ENCODE assay signal across 16 cellular contexts in the genomic region with DNA sequence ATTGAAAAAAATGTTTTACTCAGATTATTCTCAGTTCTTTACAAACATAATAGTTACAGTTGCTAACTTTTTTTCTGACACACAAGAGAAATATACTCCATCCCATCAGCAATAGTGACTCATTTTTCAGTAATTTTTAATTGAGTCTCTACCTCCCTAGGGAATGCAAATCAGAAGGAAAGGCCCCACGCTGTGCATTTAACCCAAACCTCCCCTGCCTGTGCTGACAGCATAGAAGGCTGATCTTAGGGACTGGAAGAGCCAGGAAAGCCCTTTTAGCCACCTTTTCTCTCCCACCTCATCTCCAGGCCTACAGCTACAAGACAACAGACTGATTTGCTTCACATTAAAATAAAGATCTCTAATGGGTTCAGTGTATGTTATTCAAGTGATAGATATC. TPM values are rescaled to one million over a fixed set of nuclear protein-coding genes. Genes with fewer than 3 reads are reported as not detected.
A peak's percentile ranks its signal among the peaks of the same experiment; 100 is the strongest.
DNase-seq lines count a peak whose midpoint lies in the region; ATAC-seq and TF ChIP-seq lines count a peak whose summit lies in the region.
"Had no signal": no experiment of that assay in that cellular context is flagged by ENCODE, and none has a peak within 500 bp of the region (broad histone marks: within the 10 kb centered on the region; RNA-seq: fewer than 3 reads in every experiment).

No MANE protein-coding gene starts in this region.

- H3K36me3 ChIP-seq in GM23248 (ENCODE audit: low read depth) (no peaks in the 10 kb centered on the region), SK-N-MC (ENCODE audit: insufficient read depth, low read length) (no peaks in the 10 kb centered on the region), heart left ventricle (no peaks in the 10 kb centered on the region)
- H3K36me3 ChIP-seq: sigmoid colon, SJCRH30, uterus had no signal

- H3K4me1 ChIP-seq in GM23248 (ENCODE audit: insufficient read depth) (peaks cover 18% of the 10 kb centered on the region), heart left ventricle (peaks cover 0 to 5% (median 0%) of the 10 kb centered on the region in 12 donors)
- H3K4me1 ChIP-seq: SJCRH30, uterus had no signal

- H3K4me3 ChIP-seq in GM23248 (no peak overlapping the region), SK-N-MC (no peak overlapping the region), fibroblast of pulmonary artery (replicated peaks; ENCODE audit: low read depth, low read length) (no peak overlapping the region), heart left ventricle (no peak overlapping the region)
- H3K4me3 ChIP-seq: hepatocyte, sigmoid colon, SJCRH30, uterus had no signal

- H3K9me2 ChIP-seq in GM23248 (ENCODE audit: insufficient read depth), result no peaks in the 10 kb centered on the region

- H3K9me3 ChIP-seq in GM23248 (ENCODE audit: low read depth) (no peaks in the 10 kb centered on the region), SK-N-MC (ENCODE audit: low read depth, low read length) (no peaks in the 10 kb centered on the region), heart left ventricle (no peaks in the 10 kb centered on the region)
- H3K9me3 ChIP-seq: sigmoid colon, SJCRH30, uterus had no signal

- H3K4me2 ChIP-seq in GM23248 (ENCODE audit: unreplicated experiment), result peak overlapping the region; percentile 57
- H3K4me2 ChIP-seq: hepatocyte had no signal

- 0% methylated on average over 1 of the region's 1 CpG for WGBS in GM23248 (ENCODE audit: low coverage in 1 of 2, low lambda C conversion rate in 2 of 2, missing lambda C conversion rate in 2 of 2), 2 experiments
- 28 to 42% (median 35%) methylated on average over 1 of the region's 1 CpG for WGBS in heart left ventricle, 4 donors

- no peaks in the 10 kb centered on the region for H3K36me3 Mint-ChIP-seq in stimulated activated naive B cell treated with anti-CD40 and anti-IgM and Interleukin-4, amounts not matched to agents 10 μg/mL and 1 μg/mL and 100 μg/mL, for 72 hours

- H3K27ac Mint-ChIP-seq in stimulated activated naive B cell treated with anti-CD40 and anti-IgM and Interleukin-4, amounts not matched to agents 10 μg/mL and 1 μg/mL and 100 μg/mL, for 72 hours, result no peak overlapping the region
- H3K27ac Mint-ChIP-seq: dendritic cell treated with granulocyte-macrophage colony-stimulating factor and Interleukin-4, amounts not matched to agents 40 ng/mL and 50 ng/mL, for 4 days had no signal

- H3K27ac ChIP-seq in GM23248 (peak overlapping the region; percentile 84), SK-N-MC (no peak overlapping the region), heart left ventricle (no peak overlapping the region)
- H3K27ac ChIP-seq: hepatocyte, sigmoid colon, SJCRH30, uterus had no signal

- ATAC-seq in stimulated activated naive B cell treated with anti-CD40 and anti-IgM and Interleukin-4, amounts not matched to agents 10 μg/mL and 1 μg/mL and 100 μg/mL, for 72 hours (replicated peaks), result peak; percentile 59 to 63
- ATAC-seq in heart left ventricle, result no peak

- no peaks in the 10 kb centered on the region; the same call in 1 of the 2 replicates for H3F3A ChIP-seq in GM23248 (ENCODE audit: insufficient read depth)

- H2AFZ ChIP-seq in GM23248, result 0 out of 2 replicates have a peak overlapping the region, but pooled peaks have one; percentile 19
- H2AFZ ChIP-seq: hepatocyte had no signal

- H4K20me1 ChIP-seq in GM23248 (ENCODE audit: insufficient read depth), result no peaks in the 10 kb centered on the region

- in situ Hi-C loops in GM23248 (cut with MboI), result no loop called here

- H3K4me1 Mint-ChIP-seq in stimulated activated naive B cell treated with anti-CD40 and anti-IgM and Interleukin-4, amounts not matched to agents 10 μg/mL and 1 μg/mL and 100 μg/mL, for 72 hours, result peaks cover 18 to 19% of the 10 kb centered on the region in 2 donors

- H3K9me3 Mint-ChIP-seq in stimulated activated naive B cell treated with anti-CD40 and anti-IgM and Interleukin-4, amounts not matched to agents 10 μg/mL and 1 μg/mL and 100 μg/mL, for 72 hours, result peaks cover 0 to 2% of the 10 kb centered on the region in 2 donors
- H3K9me3 Mint-ChIP-seq: dendritic cell treated with granulocyte-macrophage colony-stimulating factor and Interleukin-4, amounts not matched to agents 40 ng/mL and 50 ng/mL, for 4 days had no signal

- TF ChIP-seq CTCF in fibroblast of pulmonary artery (IDR thresholded peaks at IDR 0.05; ENCODE audit: low read length, missing control alignments) (no peak), GM10266 (IDR thresholded peaks at IDR 0.05; ENCODE audit: control insufficient read depth, insufficient read depth, low read depth, missing control alignments) (no peak), heart left ventricle (IDR thresholded peaks at IDR 0.05) (no peak)

- H3K9ac ChIP-seq in GM23248, result peak overlapping the region; percentile 71
- H3K9ac ChIP-seq in SK-N-MC (ENCODE audit: insufficient read length), result no peak overlapping the region

- intact Hi-C loops in heart left ventricle (cut with DNase I), result no loop called here

- H3K79me2 ChIP-seq in GM23248 (ENCODE audit: insufficient read depth), result no peaks in the 10 kb centered on the region
- H3K79me2 ChIP-seq: hepatocyte had no signal

- no peak for TF ChIP-seq POLR2A in heart left ventricle (IDR thresholded peaks at IDR 0.05)

- H3K4me3 Mint-ChIP-seq in stimulated activated naive B cell treated with anti-CD40 and anti-IgM and Interleukin-4, amounts not matched to agents 10 μg/mL and 1 μg/mL and 100 μg/mL, for 72 hours, result no peak overlapping the region
- H3K4me3 Mint-ChIP-seq: dendritic cell treated with granulocyte-macrophage colony-stimulating factor and Interleukin-4, amounts not matched to agents 40 ng/mL and 50 ng/mL, for 4 days had no signal

- H3K27me3 Mint-ChIP-seq in stimulated activated naive B cell treated with anti-CD40 and anti-IgM and Interleukin-4, amounts not matched to agents 10 μg/mL and 1 μg/mL and 100 μg/mL, for 72 hours, result no peaks in the 10 kb centered on the region

- DNase-seq in GM23248 (peak; percentile 94), SK-N-MC (ENCODE audit: low read depth, low spot score) (peak; percentile 52), fibroblast of pulmonary artery (ENCODE audit: low read depth) (peak; percentile 52), GM10266 (ENCODE audit: extremely low spot score) (no peak), NCI-H146 treated with DMSO at 0.1 percent for 48 hours (lab: John Stamatoyannopoulos, UW; ENCODE audit: unreplicated experiment) (no peak), heart left ventricle (no peak)
- DNase-seq in stimulated activated naive B cell treated with anti-CD40 and anti-IgM and Interleukin-4, amounts not matched to agents 10 μg/mL and 1 μg/mL and 100 μg/mL, for 72 hours, result no peak
- DNase-seq: activated CD4-positive, CD25-positive, alpha-beta regulatory T cell treated with anti-CD3 and anti-CD28 coated beads, Interleukin-2, amount 50 U/mL, for 72 hours; activated gamma-delta T cell; DND-41; NCI-H510A; sigmoid colon; SJCRH30; uterus had no signal

- H3K27me3 ChIP-seq in GM23248 (replicated peaks; ENCODE audit: insufficient read depth), result no peaks in the 10 kb centered on the region
- H3K27me3 ChIP-seq in heart left ventricle, result peaks cover 0 to 3% (median 0%) of the 10 kb centered on the region in 9 donors
- H3K27me3 ChIP-seq: sigmoid colon, uterus had no signal

RNA-seq across cellular contexts. Expression of a gene that starts 24.7 kb away (rescaled TPM):
- not detected in 2 replicates for total RNA-seq in GM23248 (2014; rRNA removed; shearing (Covaris generic))
- polyA plus RNA-seq in GM23248 (2016; fragmentation: Nextera tagmentation; extraction: Ambion mirVana), result not detected in 2 replicates
- total RNA-seq in heart left ventricle, result 10 to 100 TPM in 1 of 9 donors, 1 to 10 TPM in 7, under 1 TPM in 1; 0.81 to 11.0 (median 1.8) TPM
- under 1 TPM; 0.15 to 0.28 TPM for polyA plus RNA-seq in heart left ventricle
- total RNA-seq: SJCRH30 had no signal

Comparison
In these comparisons a context has a peak if more than half of its experiments do, and no peak if none do; other contexts are left out.
1. DNase-seq: peak in GM23248 (single experiment), SK-N-MC (single experiment) and fibroblast of pulmonary artery (single experiment); none in stimulated activated naive B cell treated with anti-CD40 and anti-IgM and Interleukin-4, amounts not matched to agents 10 μg/mL and 1 μg/mL and 100 μg/mL, for 72 hours (single experiment), GM10266 (single experiment), NCI-H146 treated with DMSO at 0.1 percent for 48 hours (single experiment) and heart left ventricle (0 of 5).
2. ATAC-seq: peak in stimulated activated naive B cell treated with anti-CD40 and anti-IgM and Interleukin-4, amounts not matched to agents 10 μg/mL and 1 μg/mL and 100 μg/mL, for 72 hours (2 of 2); none in heart left ventricle (0 of 4).